Comparison of ENCODE assay signal across 7 cellular contexts in genomic region chr5:67311208-67311607, GRCh38.
"Had no signal": no experiment of that assay in that cellular context is flagged by ENCODE, and none has a peak within 500 bp of the region (broad histone marks: within the 10 kb centered on the region; RNA-seq: fewer than 3 reads in every experiment).

No MANE protein-coding gene starts in this region.

- ATAC-seq: GM23338 had no signal

- H3K4me3 ChIP-seq: GM23338 had no signal

- FAIRE-seq: H1, H54, HTR-8/SVneo had no signal

- H3K4me2 ChIP-seq: GM23338 had no signal

- H2AFZ ChIP-seq: GM23338 had no signal

- H3K4me3 Mint-ChIP-seq: GM23338, H9 had no signal

- H3K27ac Mint-ChIP-seq: GM23338, H9 had no signal

- DNase-seq: H9, HCEC 1CT, IMR-90 had no signal

- H3K9me3 Mint-ChIP-seq: GM23338 had no signal

- H3K4me1 Mint-ChIP-seq: GM23338, H9 had no signal
